7 cellular contexts compared by ENCODE assay signal in the genomic region with DNA sequence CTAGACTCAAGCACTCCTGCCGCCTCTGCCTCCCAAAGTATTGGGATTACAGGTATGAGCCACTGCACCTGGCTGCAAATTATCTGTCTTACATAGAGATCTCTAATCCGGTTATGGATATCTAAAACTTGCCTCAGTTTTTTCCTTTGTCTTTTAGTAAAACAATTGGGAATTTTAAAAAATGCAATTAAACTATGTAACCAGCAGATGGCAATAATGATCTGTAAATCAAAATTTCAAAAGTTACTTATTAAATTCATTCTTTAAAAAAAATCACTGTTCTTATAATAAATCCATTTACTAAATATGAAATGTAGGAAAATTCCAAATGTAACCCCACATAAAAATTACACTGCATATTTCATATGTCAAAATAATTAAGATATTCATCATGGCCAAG. TPM values are rescaled to one million over a fixed set of nuclear protein-coding genes. Genes with fewer than 3 reads are reported as not detected.
DNase-seq lines count a peak whose midpoint lies in the region; ATAC-seq, FAIRE-seq and TF ChIP-seq lines count a peak whose summit lies in the region.
"Not testable (repeated sequence)": the region's sequence is repeated elsewhere in the genome, so short reads cannot be mapped to it uniquely, and the experiment has no call there.

No MANE protein-coding gene starts in this region.

- not testable (repeated sequence) for H3K27me3 Mint-ChIP-seq in brain

- not testable (repeated sequence) for H3K4me1 ChIP-seq in KMS-11 (ENCODE audit: low read depth, poor library complexity, severe bottlenecking); lower lobe of right lung; psoas muscle

- H2AFZ ChIP-seq in KMS-11 (ENCODE audit: low read depth) = not testable (repeated sequence)

- H3K79me2 ChIP-seq in KMS-11 (ENCODE audit: insufficient read depth, low read depth) = not testable (repeated sequence)

- not testable (repeated sequence) for DNase-seq in D721Med (ENCODE audit: insufficient read length, low spot score); lower lobe of right lung; psoas muscle
- DNase-seq in OCI-M1 (lab: John Stamatoyannopoulos, UW) (peak; percentile 2), fibroblast of the aortic adventitia (ENCODE audit: low read depth) (peak; percentile 15)

- ATAC-seq in lower lobe of right lung, psoas muscle: not testable (repeated sequence)

- H3K4me3 Mint-ChIP-seq in brain = peak overlapping the region in 1 of 5 experiments; percentile 73

- not testable (repeated sequence) for H3K36me3 ChIP-seq in KMS-11 (ENCODE audit: insufficient read depth); lower lobe of right lung; psoas muscle (ENCODE audit: insufficient read depth in 1 of 2, low read depth in 1 of 2)

- H3K9ac ChIP-seq in KMS-11 = not testable (repeated sequence)

- H3K9me3 Mint-ChIP-seq in brain = not testable (repeated sequence)

- not testable (repeated sequence) for H3K9me3 ChIP-seq in lower lobe of right lung, psoas muscle

- not testable (repeated sequence) for H3K36me3 Mint-ChIP-seq in brain

- not testable (repeated sequence) for H3K27me3 ChIP-seq in KMS-11 (ENCODE audit: insufficient read depth, low read depth); lower lobe of right lung (ENCODE audit: low read depth); psoas muscle (ENCODE audit: insufficient read depth in 3 of 3, low read length in 2 of 3)

- intact Hi-C loops in lower lobe of right lung (cut with DNase I) = not testable (repeated sequence)
- intact Hi-C loops in psoas muscle (cut with DNase I) = loop anchor here in 1 of 2 donors (10.0 kb wide), 1 partner anchor 582 kb away; no protein-coding TSS in a partner anchor

- 21 to 32% (median 30%) methylated on average over 2 of the region's 2 CpGs for WGBS in psoas muscle, 3 donors

- not testable (repeated sequence) for H3K4me3 ChIP-seq in KMS-11 (IDR thresholded peaks at IDR 0.05; ENCODE audit: insufficient read depth, low read depth, low read length); fibroblast of the aortic adventitia (ENCODE audit: low read depth, low read length); lower lobe of right lung; psoas muscle

- H3K4me1 Mint-ChIP-seq in brain = peaks cover 16% of the 10 kb centered on the region

- H4K20me1 ChIP-seq in KMS-11 (ENCODE audit: insufficient read depth) = not testable (repeated sequence)

- peak overlapping the region in 1 of 5 experiments; percentile 39 for H3K27ac Mint-ChIP-seq in brain

- peak; percentile 21 for TF ChIP-seq CTCF in D721Med (IDR thresholded peaks at IDR 0.05; ENCODE audit: insufficient read depth, missing control alignments)
- peak; percentile 63 for TF ChIP-seq CTCF in KMS-11 (conservative IDR thresholded peaks at IDR 0.05; ENCODE audit: low read depth, low read length)
- peak; percentile 57 to 63 for TF ChIP-seq CTCF in brain (conservative IDR thresholded peaks at IDR 0.05)
- not testable (repeated sequence) for TF ChIP-seq CTCF in fibroblast of the aortic adventitia (IDR thresholded peaks at IDR 0.05; ENCODE audit: insufficient read depth, low read length)
- TF ChIP-seq CTCF in lower lobe of right lung (IDR thresholded peaks at IDR 0.05) = peak; percentile 38
- TF ChIP-seq CTCF in psoas muscle (IDR thresholded peaks at IDR 0.05) = peak; percentile 35

- H3K27ac ChIP-seq in KMS-11, lower lobe of right lung, psoas muscle: not testable (repeated sequence)

- not testable (repeated sequence) for H3K4me2 ChIP-seq in KMS-11

- not testable (repeated sequence) for FAIRE-seq in D721Med (lab: Jason Lieb, UNC)

RNA-seq across cellular contexts. Expression of a gene that starts 4.3 kb away (rescaled TPM):
- polyA plus RNA-seq in brain (ENCODE audit: insufficient read depth, low read depth, low replicate concordance) (3.7 TPM), psoas muscle (under 1 TPM; 0.36 to 0.70 (median 0.59) TPM)
- total RNA-seq in fibroblast of the aortic adventitia (ENCODE audit: low replicate concordance) (2.3 and 7.1 TPM in 2 replicates), lower lobe of right lung (3.2 TPM), psoas muscle (1 to 10 TPM in 1 of 4 donors, under 1 TPM in 3; 0.32 to 2.0 (median 0.50) TPM)
